17 cellular contexts compared by ENCODE assay signal in genomic region chr2:9240745-9241144, GRCh38. TPM values are rescaled to one million over a fixed set of nuclear protein-coding genes. Genes with fewer than 3 reads are reported as not detected.
DNase-seq lines count a peak whose midpoint lies in the region; ATAC-seq, FAIRE-seq and TF ChIP-seq lines count a peak whose summit lies in the region.
"Had no signal": no experiment of that assay in that cellular context is flagged by ENCODE, and none has a peak within 500 bp of the region (broad histone marks: within the 10 kb centered on the region; RNA-seq: fewer than 3 reads in every experiment).

No MANE protein-coding gene starts in this region.

- H3K27ac Mint-ChIP-seq in Calu3 (ENCODE audit: unreplicated experiment), result peak overlapping the region; percentile 22
- H3K27ac Mint-ChIP-seq: activated naive CD4-positive, alpha-beta T cell treated with anti-CD3 and anti-CD28 coated beads for 36 hours; memory B cell; nephron progenitor cell had no signal

- no peaks in the 10 kb centered on the region for H3K9me3 ChIP-seq in K562 (replicated peaks; ENCODE audit: control insufficient read depth, insufficient read depth, low read depth, low read length)
- no peaks in the 10 kb centered on the region for H3K9me3 ChIP-seq in HepG2 (ENCODE audit: low read length)
- H3K9me3 ChIP-seq: MG63, thyroid gland had no signal

- peaks cover 51% of the 10 kb centered on the region for H3K36me3 Mint-ChIP-seq in Calu3 (ENCODE audit: insufficient read depth, unreplicated experiment)
- H3K36me3 Mint-ChIP-seq: memory B cell had no signal

- no peaks in the 10 kb centered on the region for H3K36me3 ChIP-seq in K562 (ENCODE audit: control insufficient read depth, insufficient read depth, low read length)
- H3K36me3 ChIP-seq in HepG2 (replicated peaks in 1 of 2; ENCODE audit: control insufficient read depth in 1 of 2, insufficient read depth in 2 of 2, low read length in 2 of 2), result no peaks in the 10 kb centered on the region
- H3K36me3 ChIP-seq: thyroid gland had no signal

- DNase-seq in A172 (ENCODE audit: low spot score) (peak; percentile 22), Calu3 (no peak), K562 (ENCODE audit: extremely low read depth in 1 of 4, low spot score in 3 of 4) (peak in 1 of 4 experiments; percentile 30), HepG2 (ENCODE audit: low spot score) (no peak), NOMO-1 (lab: John Stamatoyannopoulos, UW; ENCODE audit: unreplicated experiment in 2 of 2) (no peak)
- no peak for DNase-seq in stimulated activated naive CD4-positive, alpha-beta T cell (lab: John Stamatoyannopoulos, UW)
- DNase-seq: activated naive CD4-positive, alpha-beta T cell treated with anti-CD3 and anti-CD28 coated beads for 36 hours; cortex of kidney; DMS153; MG63; NCI-H1694 treated with DMSO at 0.1 percent for 48 hours; NCI-H524; nephron progenitor cell; OCI-M1; thyroid gland had no signal

- no peak for FAIRE-seq in K562 (lab: Jason Lieb, UNC)
- no peak for FAIRE-seq in HepG2 (lab: Jason Lieb, UNC)

- no peaks in the 10 kb centered on the region for H3K27me3 Mint-ChIP-seq in Calu3 (ENCODE audit: unreplicated experiment)

- POLR2A ChIA-PET in K562 (lab: Yijun Ruan, JAX), result interaction anchor here (0.8 kb wide), 1 partner anchor 57 kb away, joined by 3 read pairs; no protein-coding TSS in a partner anchor
- POLR2A ChIA-PET in HepG2 (lab: Yijun Ruan, JAX), result no interaction called here

- H3K4me1 ChIP-seq in K562 (replicated peaks in 1 of 2; ENCODE audit: control insufficient read depth in 2 of 2, insufficient read depth in 2 of 2, low read length in 2 of 2), result peaks cover under 1 to 6% of the 10 kb centered on the region in 2 experiments
- peaks cover 71% of the 10 kb centered on the region for H3K4me1 ChIP-seq in HepG2 (ENCODE audit: insufficient read depth, low read length)

- H3K9ac ChIP-seq in K562 (ENCODE audit: insufficient read depth in 1 of 2, low read depth in 2 of 2, low read length in 2 of 2) (no peak overlapping the region), HepG2 (ENCODE audit: insufficient read depth, low read depth, low read length) (no peak overlapping the region)

- H3K27me3 ChIP-seq in K562 (ENCODE audit: control insufficient read depth in 2 of 2, insufficient read depth in 2 of 2, low read length in 2 of 2), result peaks cover 2 to 15% of the 10 kb centered on the region in 2 experiments; a peak in 1 of 5 replicates
- H3K27me3 ChIP-seq in HepG2 (ENCODE audit: control insufficient read depth in 1 of 2, insufficient read depth in 2 of 2, low read length in 2 of 2), result no peaks in the 10 kb centered on the region
- H3K27me3 ChIP-seq: MG63, thyroid gland had no signal

- intact Hi-C loops in Calu3 (cut with micrococcal nuclease; ENCODE audit: unreplicated experiment), result no loop called here
- intact Hi-C loops in K562 (cut with micrococcal nuclease), result no loop called here
- intact Hi-C loops in HepG2 (cut with micrococcal nuclease; ENCODE audit: unreplicated experiment), result no loop called here

- no peak overlapping the region for H3K4me3 ChIP-seq in K562
- H3K4me3 ChIP-seq in HepG2 (replicated peaks in 1 of 3; ENCODE audit: insufficient read depth in 1 of 3, low read depth in 2 of 3, low read length in 3 of 3), result no peak overlapping the region
- H3K4me3 ChIP-seq: MG63, thyroid gland had no signal

- no peaks in the 10 kb centered on the region for H4K20me1 ChIP-seq in K562 (replicated peaks; ENCODE audit: control insufficient read depth, insufficient read depth, low read length)
- no peaks in the 10 kb centered on the region for H4K20me1 ChIP-seq in HepG2 (ENCODE audit: insufficient read depth, low read length)

- H3K4me3 Mint-ChIP-seq in Calu3 (ENCODE audit: low read depth, unreplicated experiment), result no peak overlapping the region
- H3K4me3 Mint-ChIP-seq: activated naive CD4-positive, alpha-beta T cell treated with anti-CD3 and anti-CD28 coated beads for 36 hours; memory B cell; nephron progenitor cell had no signal

- no peak overlapping the region for H3K27ac ChIP-seq in K562 (ENCODE audit: extremely low read depth, low read depth, low read length)
- no peak overlapping the region for H3K27ac ChIP-seq in HepG2 (ENCODE audit: extremely low read length, insufficient read depth, low read length)
- H3K27ac ChIP-seq: thyroid gland had no signal

- CTCF ChIA-PET in Calu3 (lab: Charles Lee), result interaction anchor here (0.5 kb wide), 1 partner anchor 93 kb away, joined by 13 read pairs; no protein-coding TSS in a partner anchor
- CTCF ChIA-PET in K562 (lab: Yijun Ruan, JAX; ENCODE audit: low intra/inter-chr PET ratio), result no interaction called here
- CTCF ChIA-PET in HepG2 (lab: Yijun Ruan, JAX; ENCODE audit: low intra/inter-chr PET ratio, low total read pairs), result no interaction called here

- ATAC-seq in K562, result no peak
- ATAC-seq in HepG2, result no peak; the same call in 2 of the 3 replicates
- no peak for ATAC-seq in GM19452 (IDR thresholded peaks at IDR 0.05; ENCODE audit: unreplicated experiment)

- peaks cover 74% of the 10 kb centered on the region for H3K4me1 Mint-ChIP-seq in Calu3 (ENCODE audit: low read depth, unreplicated experiment)
- H3K4me1 Mint-ChIP-seq: memory B cell had no signal

- no peaks in the 10 kb centered on the region for H3K9me1 ChIP-seq in K562 (ENCODE audit: control insufficient read depth, insufficient read depth, low read length)

- TF ChIP-seq RAD21 in K562 (CRISPR knock-in tag; conservative IDR thresholded peaks at IDR 0.05 in 1 of 2, IDR thresholded peaks at IDR 0.05 in 1 of 2) (no peak), HepG2 (CRISPR knock-in tag; IDR thresholded peaks at IDR 0.05) (no peak)

- H3K79me2 ChIP-seq in K562 (ENCODE audit: control insufficient read depth, insufficient read depth, low read length), result no peaks in the 10 kb centered on the region; the same call in 2 of the 3 replicates
- H3K79me2 ChIP-seq in HepG2 (ENCODE audit: insufficient read depth, low read length), result peaks cover 76% of the 10 kb centered on the region

- H3K4me2 ChIP-seq in K562 (ENCODE audit: insufficient read depth, low read length) (no peak overlapping the region), HepG2 (ENCODE audit: low read depth, low read length) (no peak overlapping the region)

- in situ Hi-C loops in K562 (cut with MboI), result no loop called here
- in situ Hi-C loops in HepG2 (cut with HindIII; ENCODE audit: extremely low pct_ligation_motif_present, low pct_unique_long_range_greater_than_20kb), result no loop called here

- WGBS in K562 (ENCODE audit: insufficient coverage, low coverage, missing lambda C conversion rate), result 5% methylated on average over 4 of the region's 4 CpGs
- 84% methylated on average over 4 of the region's 4 CpGs for WGBS in HepG2 (ENCODE audit: low lambda C conversion rate)

- TF ChIP-seq EP300 in K562 (IDR thresholded peaks at IDR 0.05; ENCODE audit: low read length), result no peak
- no peak for TF ChIP-seq EP300 in HepG2 (IDR thresholded peaks at IDR 0.05; ENCODE audit: low read depth in 2 of 2, low read length in 2 of 2)
- TF ChIP-seq EP300 in HepG2 (CRISPR knock-in tag; IDR thresholded peaks at IDR 0.05; ENCODE audit: borderline replicate concordance), result no peak

- no peak for TF ChIP-seq CTCF in Calu3 (IDR thresholded peaks at IDR 0.05; ENCODE audit: unreplicated experiment)
- no peak for TF ChIP-seq CTCF in K562 (IDR thresholded peaks at IDR 0.05 in 2 of 3, conservative IDR thresholded peaks at IDR 0.05 in 1 of 3; ENCODE audit: insufficient read depth in 2 of 3, low read depth in 1 of 3, low read length in 3 of 3)
- TF ChIP-seq CTCF in HepG2 (CRISPR knock-in tag; IDR thresholded peaks at IDR 0.05), result no peak

- H3K9me3 Mint-ChIP-seq in Calu3 (ENCODE audit: low read depth, unreplicated experiment), result no peaks in the 10 kb centered on the region
- H3K9me3 Mint-ChIP-seq: activated naive CD4-positive, alpha-beta T cell treated with anti-CD3 and anti-CD28 coated beads for 36 hours; memory B cell; nephron progenitor cell had no signal

- TF ChIP-seq POLR2A in K562 (conservative IDR thresholded peaks at IDR 0.05) (no peak), HepG2 (IDR thresholded peaks at IDR 0.05; ENCODE audit: insufficient read depth in 1 of 2, low read depth in 2 of 2, low read length in 2 of 2) (no peak)

- BruUV-seq in Calu3 (replicated peaks; lab: Mats Ljungman, UMichigan) (no TSS peak), K562 (replicated peaks; lab: Mats Ljungman, UMichigan) (no TSS peak), HepG2 (replicated peaks; lab: Mats Ljungman, UMichigan) (no TSS peak)

- H2AFZ ChIP-seq in K562 (ENCODE audit: low read depth, low read length) (no peak overlapping the region), HepG2 (ENCODE audit: low read length) (no peak overlapping the region)

RNA-seq across cellular contexts. Expression of gene ASAP2, which starts 34.1 kb away (rescaled TPM):
- 20.4 and 24.4 TPM in 2 replicates for total RNA-seq in A172 (2014; rRNA removed; shearing (Covaris generic))
- total RNA-seq in Calu3 (2022) (75.1 and 78.6 TPM in 2 replicates), K562 (2014; rRNA removed) (2.1 and 2.3 TPM in 2 replicates), K562 (2014; rRNA removed; fragmentation: Illumina TruSeq; extraction: Trizol) (3.0 and 3.1 TPM in 2 replicates), K562 (2015; rRNA removed; fragmentation: Illumina TruSeq; extraction: Trizol) (2.3 and 3.2 TPM in 2 replicates), K562 (2021) (4.3 and 5.5 TPM in 2 replicates), HepG2 (2016; rRNA removed; fragmentation: Illumina TruSeq; extraction: Trizol) (7.3 and 7.5 TPM in 2 replicates)
- total RNA-seq in K562 (2011; cell fraction: chromatin; rRNA removed; ENCODE audit: low replicate concordance), result 10.7 and 26.2 TPM in 2 replicates
- 4.8 and 8.2 TPM in 2 replicates for total RNA-seq in K562 (2011; cell fraction: nucleolus; rRNA removed)
- 11.8 and 12.5 TPM in 2 replicates for total RNA-seq in K562 (2011; cell fraction: nucleoplasm; rRNA removed)
- polyA plus RNA-seq in K562 (2011; rRNA removed) (3.1 and 8.7 TPM in 2 replicates), K562 (2014; fragmentation: Illumina TruSeq; extraction: Trizol) (2.4 and 3.2 TPM in 2 replicates), K562 (2014; fragmentation: Nextera tagmentation; extraction: Ambion mirVana) (under 1 TPM; 0.06 to 0.07 TPM), K562 (2014; rRNA removed) (2.2 and 3.3 TPM in 2 replicates), HepG2 (2011; rRNA removed) (15.5 and 22.3 TPM in 2 replicates)
- 1.3 and 5.1 TPM in 2 replicates for polyA plus RNA-seq in K562 (2011; cell fraction: cytosol; rRNA removed)
- 5.7 and 20.6 TPM in 2 replicates for polyA plus RNA-seq in K562 (2011; cell fraction: nucleus; rRNA removed)
- polyA plus RNA-seq in K562 (2012), result 2.3 and 2.7 TPM in 2 replicates
- polyA minus RNA-seq in K562 (2011; rRNA and poly(A)+ RNA removed), result 7.4 and 13.7 TPM in 2 replicates
- 2.7 and 4.9 TPM in 2 replicates for polyA minus RNA-seq in K562 (2011; cell fraction: cytosol; rRNA and poly(A)+ RNA removed)
- polyA minus RNA-seq in K562 (2011; cell fraction: nucleus; rRNA and poly(A)+ RNA removed), result 3.9 and 19.9 TPM in 2 replicates
- total RNA-seq in HepG2 (2016; cell fraction: cytosol; rRNA removed; fragmentation: Illumina TruSeq; extraction: Trizol; ENCODE audit: low read depth), result 2.7 and 4.4 TPM in 2 replicates
- total RNA-seq in HepG2 (2016; cell fraction: insoluble cytoplasmic fraction; rRNA removed; fragmentation: Illumina TruSeq; extraction: Trizol), result 5.8 and 6.1 TPM in 2 replicates
- total RNA-seq in HepG2 (2016; cell fraction: membrane; rRNA removed; fragmentation: Illumina TruSeq; extraction: Trizol), result 5.3 and 5.4 TPM in 2 replicates
- 9.2 and 12.1 TPM in 2 replicates for total RNA-seq in HepG2 (2016; cell fraction: nucleus; rRNA removed; fragmentation: Illumina TruSeq; extraction: Trizol)
- 10.3 and 11.1 TPM in 2 replicates for polyA plus RNA-seq in HepG2 (2011; cell fraction: cytosol; rRNA removed)
- polyA plus RNA-seq in HepG2 (2011; cell fraction: nucleus; rRNA removed), result 23.5 and 27.0 TPM in 2 replicates
- polyA plus RNA-seq in HepG2 (2012), result 8.6 and 9.2 TPM in 2 replicates
- polyA plus RNA-seq in HepG2 (2016; cell fraction: cytosol; fragmentation: Illumina TruSeq; extraction: Trizol; ENCODE audit: low read depth), result 0.52 and 0.53 TPM in 2 replicates
- polyA plus RNA-seq in HepG2 (2016; cell fraction: insoluble cytoplasmic fraction; fragmentation: Illumina TruSeq; extraction: Trizol; ENCODE audit: low read depth), result 6.8 and 8.0 TPM in 2 replicates
- 2.2 and 2.8 TPM in 2 replicates for polyA plus RNA-seq in HepG2 (2016; cell fraction: membrane; fragmentation: Illumina TruSeq; extraction: Trizol; ENCODE audit: low read depth)
- 12.8 and 15.6 TPM in 2 replicates for polyA plus RNA-seq in HepG2 (2016; cell fraction: nucleus; fragmentation: Illumina TruSeq; extraction: Trizol; ENCODE audit: insufficient read depth, low read depth)
- polyA minus RNA-seq in HepG2 (2011; rRNA and poly(A)+ RNA removed; ENCODE audit: low replicate concordance), result 13.6 and 22.4 TPM in 2 replicates
- 14.0 and 17.7 TPM in 2 replicates for polyA minus RNA-seq in HepG2 (2011; cell fraction: cytosol; rRNA and poly(A)+ RNA removed)
- polyA minus RNA-seq in HepG2 (2011; cell fraction: nucleus; rRNA and poly(A)+ RNA removed), result 49.2 and 56.1 TPM in 2 replicates
